ENCODE assay signal across 8 cellular contexts in genomic region chr11:62544521-62545436, GRCh38. TPM values are rescaled to one million over a fixed set of nuclear protein-coding genes. Genes with fewer than 3 reads are reported as not detected.
DNase-seq lines count a peak whose midpoint lies in the region; ATAC-seq and TF ChIP-seq lines count a peak whose summit lies in the region.

No MANE protein-coding gene starts in this region.

- peak overlapping the region; percentile 92 for H3K4me3 Mint-ChIP-seq in endodermal cell
- peak overlapping the region; percentile 83 for H3K4me3 Mint-ChIP-seq in natural killer cell treated with Interleukin-12 subunit alpha and Interleukin-12 subunit beta and Interleukin-15 and Interleukin-18, amount 100 ng/mL, for 72 hours

- H3K4me3 ChIP-seq in endodermal cell (ENCODE audit: low read length) = peak overlapping the region; percentile 88

- H3K4me1 ChIP-seq in endodermal cell (ENCODE audit: control insufficient read depth, insufficient read depth, low read length) = peaks cover 20% of the 10 kb centered on the region

- peaks cover 55% of the 10 kb centered on the region for H3K27me3 Mint-ChIP-seq in endodermal cell (ENCODE audit: insufficient read depth)
- no peaks in the 10 kb centered on the region for H3K27me3 Mint-ChIP-seq in natural killer cell treated with Interleukin-12 subunit alpha and Interleukin-12 subunit beta and Interleukin-15 and Interleukin-18, amount 100 ng/mL, for 72 hours

- H3K27me3 ChIP-seq in endodermal cell (ENCODE audit: control insufficient read depth, insufficient read depth, low read length, poor library complexity, severe bottlenecking) = no peaks in the 10 kb centered on the region

- H3K4me1 Mint-ChIP-seq in endodermal cell = peaks cover 55% of the 10 kb centered on the region
- peaks cover 56 to 60% of the 10 kb centered on the region in 2 donors for H3K4me1 Mint-ChIP-seq in natural killer cell treated with Interleukin-12 subunit alpha and Interleukin-12 subunit beta and Interleukin-15 and Interleukin-18, amount 100 ng/mL, for 72 hours (ENCODE audit: low read depth in 2 of 2)

- H3K9me3 ChIP-seq in endodermal cell (ENCODE audit: control insufficient read depth, low read length) = no peaks in the 10 kb centered on the region

- no peaks in the 10 kb centered on the region for H3K9me3 Mint-ChIP-seq in endodermal cell
- no peaks in the 10 kb centered on the region for H3K9me3 Mint-ChIP-seq in natural killer cell treated with Interleukin-12 subunit alpha and Interleukin-12 subunit beta and Interleukin-15 and Interleukin-18, amount 100 ng/mL, for 72 hours

- no peak overlapping the region for H3K27ac ChIP-seq in endodermal cell (ENCODE audit: low read depth, low read length)

- DNase-seq in SIG-M5 treated with dmso at 0.1 percent for 504 hours (lab: John Stamatoyannopoulos, UW; ENCODE audit: unreplicated experiment) (peak; percentile 5), SIG-M5 (lab: John Stamatoyannopoulos, UW) (no peak), SW480 (ENCODE audit: low spot score) (peak; percentile 59), endodermal cell (peak; percentile 65), dedifferentiated amniotic fluid mesenchymal stem cell (ENCODE audit: extremely low spot score) (no peak)
- no peak for DNase-seq in natural killer cell treated with Interleukin-12 subunit alpha and Interleukin-12 subunit beta and Interleukin-15 and Interleukin-18, amount 100 ng/mL, for 72 hours (ENCODE audit: low spot score)

- no peak overlapping the region for H3K27ac Mint-ChIP-seq in endodermal cell
- peak overlapping the region; percentile 91 to 97 for H3K27ac Mint-ChIP-seq in natural killer cell treated with Interleukin-12 subunit alpha and Interleukin-12 subunit beta and Interleukin-15 and Interleukin-18, amount 100 ng/mL, for 72 hours

- peaks cover 2% of the 10 kb centered on the region for H3K36me3 Mint-ChIP-seq in endodermal cell (ENCODE audit: low read depth)
- no peaks in the 10 kb centered on the region for H3K36me3 Mint-ChIP-seq in natural killer cell treated with Interleukin-12 subunit alpha and Interleukin-12 subunit beta and Interleukin-15 and Interleukin-18, amount 100 ng/mL, for 72 hours

- ATAC-seq in natural killer cell treated with Interleukin-12 subunit alpha and Interleukin-12 subunit beta and Interleukin-15 and Interleukin-18, amount 100 ng/mL, for 72 hours = no peak
- ATAC-seq in HG03442 (IDR thresholded peaks at IDR 0.05; ENCODE audit: unreplicated experiment) (no peak), GM18519 (IDR thresholded peaks at IDR 0.05; ENCODE audit: low FRiP score, unreplicated experiment) (no peak)

- 8 to 13% methylated on average over 10 to 33 of the region's 33 CpGs for WGBS in endodermal cell (ENCODE audit: insufficient coverage in 1 of 2, insufficient read length in 1 of 2), 2 experiments

- peaks cover 11% of the 10 kb centered on the region for H3K36me3 ChIP-seq in endodermal cell (ENCODE audit: control insufficient read depth, insufficient read depth, low read length)

- H3K9ac ChIP-seq in endodermal cell (ENCODE audit: extremely low read depth, low read length, poor library complexity, severe bottlenecking) = peak overlapping the region; percentile 81

- TF ChIP-seq CTCF in endodermal cell (conservative IDR thresholded peaks at IDR 0.05) = no peak

RNA-seq across cellular contexts. Expression of gene AHNAK, which starts 1.8 kb away (rescaled TPM):
- total RNA-seq in endodermal cell = 100 to 1,000 TPM; 109 to 165 TPM
- 18.4 TPM for polyA plus RNA-seq in endodermal cell (2013, experiment 1 of 2)
- polyA plus RNA-seq in endodermal cell (2013, experiment 2 of 2) = 24.8 TPM
- total RNA-seq in natural killer cell treated with Interleukin-12 subunit alpha and Interleukin-12 subunit beta and Interleukin-15 and Interleukin-18, amount 100 ng/mL, for 72 hours = 10 to 100 TPM; 49.2 to 60.0 TPM

RNA-seq across cellular contexts. Expression of gene EEF1G, which starts 28.9 kb away (rescaled TPM):
- 1,000 to 10,000 TPM; 1,705 to 1,818 TPM for total RNA-seq in endodermal cell
- polyA plus RNA-seq in endodermal cell (2013, experiment 1 of 2) = 2,069 TPM
- polyA plus RNA-seq in endodermal cell (2013, experiment 2 of 2) = 1,897 TPM
- 1,000 to 10,000 TPM in 1 of 2 donors, 100 to 1,000 TPM in 1; 898 to 1,016 TPM for total RNA-seq in natural killer cell treated with Interleukin-12 subunit alpha and Interleukin-12 subunit beta and Interleukin-15 and Interleukin-18, amount 100 ng/mL, for 72 hours

RNA-seq across cellular contexts. Expression of gene TUT1, which starts 46.5 kb away (rescaled TPM):
- total RNA-seq in endodermal cell = 10 to 100 TPM; 16.0 to 33.5 TPM
- polyA plus RNA-seq in endodermal cell (2013, experiment 1 of 2) = 22.9 TPM
- 19.0 TPM for polyA plus RNA-seq in endodermal cell (2013, experiment 2 of 2)
- total RNA-seq in natural killer cell treated with Interleukin-12 subunit alpha and Interleukin-12 subunit beta and Interleukin-15 and Interleukin-18, amount 100 ng/mL, for 72 hours = 10 to 100 TPM; 24.1 to 35.7 TPM

RNA-seq across cellular contexts. Expression of gene MTA2, which starts 56.9 kb away (rescaled TPM):
- total RNA-seq in endodermal cell = 100 to 1,000 TPM; 131 to 155 TPM
- polyA plus RNA-seq in endodermal cell (2013, experiment 1 of 2) = 118 TPM
- polyA plus RNA-seq in endodermal cell (2013, experiment 2 of 2) = 114 TPM
- total RNA-seq in natural killer cell treated with Interleukin-12 subunit alpha and Interleukin-12 subunit beta and Interleukin-15 and Interleukin-18, amount 100 ng/mL, for 72 hours = 100 to 1,000 TPM; 234 to 259 TPM

Comparison
In these comparisons a context has a peak if more than half of its experiments do, and no peak if none do; other contexts are left out.
1. DNase-seq: peak in SIG-M5 treated with dmso at 0.1 percent for 504 hours (single experiment), SW480 (single experiment) and endodermal cell (single experiment); none in SIG-M5 (single experiment), natural killer cell treated with Interleukin-12 subunit alpha and Interleukin-12 subunit beta and Interleukin-15 and Interleukin-18, amount 100 ng/mL, for 72 hours (single experiment) and dedifferentiated amniotic fluid mesenchymal stem cell (single experiment).